1 cellular context compared by ENCODE assay signal in genomic region chr1:24964811-24965570, GRCh38.
TF ChIP-seq lines count a peak whose summit lies in the region.

No MANE protein-coding gene starts in this region.

TF ChIP-seq in GM12878, 131 proteins besides CTCF, POLR2A, EP300 and RAD21 (continued from another document):
- TF ChIP-seq MLLT1 (IDR thresholded peaks at IDR 0.05) (peak; percentile 98), USF2 (IDR thresholded peaks at IDR 0.05; ENCODE audit: borderline replicate concordance, low read depth, low read length) (peak; percentile 85), RELA (IDR thresholded peaks at IDR 0.05; ENCODE audit: borderline replicate concordance, partially characterized antibody) (no peak), ZNF207 (IDR thresholded peaks at IDR 0.05; ENCODE audit: borderline replicate concordance) (no peak)
